ENCODE assay signal across 8 cellular contexts in genomic region chr6:13355969-13356368, GRCh38. TPM values are rescaled to one million over a fixed set of nuclear protein-coding genes. Genes with fewer than 3 reads are reported as not detected.
A peak's percentile ranks its signal among the peaks of the same experiment; 100 is the strongest.
DNase-seq lines count a peak whose midpoint lies in the region; ATAC-seq and TF ChIP-seq lines count a peak whose summit lies in the region.

No MANE protein-coding gene starts in this region.

- H3K27ac ChIP-seq in stomach (peak overlapping the region in 4 of 5 donors; percentile 54 to 74 (median 64)), left lung (peak overlapping the region in 1 of 2 donors; percentile 51)

- peak; percentile 88 for ATAC-seq in GM19468 (IDR thresholded peaks at IDR 0.05; ENCODE audit: extremely low read depth, unreplicated experiment)
- ATAC-seq in HG03460 (IDR thresholded peaks at IDR 0.05; ENCODE audit: unreplicated experiment): peak; percentile 87
- no peak for ATAC-seq in sciatic nerve
- no peak for ATAC-seq in left lung

- H3K27ac Mint-ChIP-seq in activated naive CD4-positive, alpha-beta T cell treated with anti-CD3 and anti-CD28 coated beads, Interleukin-2, amount 50 U/mL, for 24 hours: peak overlapping the region; percentile 98

- H3K4me1 Mint-ChIP-seq in activated naive CD4-positive, alpha-beta T cell treated with anti-CD3 and anti-CD28 coated beads, Interleukin-2, amount 50 U/mL, for 24 hours: peaks cover 52% of the 10 kb centered on the region

- peaks cover 3% of the 10 kb centered on the region for H3K36me3 ChIP-seq in GM06990 (ENCODE audit: control insufficient read depth, insufficient read depth, low read length)
- H3K36me3 ChIP-seq in stomach: peaks cover 0 to 3% (median 0%) of the 10 kb centered on the region in 4 donors
- no peaks in the 10 kb centered on the region for H3K36me3 ChIP-seq in left lung

- H3K27me3 Mint-ChIP-seq in activated naive CD4-positive, alpha-beta T cell treated with anti-CD3 and anti-CD28 coated beads, Interleukin-2, amount 50 U/mL, for 24 hours: no peaks in the 10 kb centered on the region

- H3K9me3 Mint-ChIP-seq in activated naive CD4-positive, alpha-beta T cell treated with anti-CD3 and anti-CD28 coated beads, Interleukin-2, amount 50 U/mL, for 24 hours: no peaks in the 10 kb centered on the region

- H3K36me3 Mint-ChIP-seq in activated naive CD4-positive, alpha-beta T cell treated with anti-CD3 and anti-CD28 coated beads, Interleukin-2, amount 50 U/mL, for 24 hours: peaks cover 1% of the 10 kb centered on the region

- H3K4me3 ChIP-seq in GM06990 (replicated peaks; ENCODE audit: low read depth, low read length): peak overlapping the region; percentile 45
- H3K4me3 ChIP-seq in stomach: no peak overlapping the region
- H3K4me3 ChIP-seq in left lung: no peak overlapping the region

- no peaks in the 10 kb centered on the region for H3K27me3 ChIP-seq in GM06990 (replicated peaks; ENCODE audit: control insufficient read depth, insufficient read depth, low read length)
- no peaks in the 10 kb centered on the region for H3K27me3 ChIP-seq in stomach
- no peaks in the 10 kb centered on the region for H3K27me3 ChIP-seq in left lung

- H3K4me3 Mint-ChIP-seq in activated naive CD4-positive, alpha-beta T cell treated with anti-CD3 and anti-CD28 coated beads, Interleukin-2, amount 50 U/mL, for 24 hours: peak overlapping the region; percentile 77

- TF ChIP-seq CTCF in GM06990 (IDR thresholded peaks at IDR 0.05; ENCODE audit: insufficient read depth, low read length, poor library complexity, severe bottlenecking) (no peak), stomach (IDR thresholded peaks at IDR 0.05) (no peak), left lung (IDR thresholded peaks at IDR 0.05) (no peak)

- H3K4me1 ChIP-seq in stomach (peaks cover 13 to 27% (median 21%) of the 10 kb centered on the region in 4 donors), left lung (peaks cover 19 to 23% of the 10 kb centered on the region in 2 donors)

- 62 to 85% (median 75%) methylated on average over 3 of the region's 3 CpGs for WGBS in stomach, 5 donors

- H3K9me3 ChIP-seq in stomach (no peaks in the 10 kb centered on the region), left lung (no peaks in the 10 kb centered on the region)

- intact Hi-C loops in stomach (cut with DNase I; ENCODE audit: low total_unique reads): no loop called here
- intact Hi-C loops in sciatic nerve (cut with DNase I): no loop called here
- intact Hi-C loops in left lung (cut with DNase I): no loop called here

- TF ChIP-seq EP300 in stomach (IDR thresholded peaks at IDR 0.05): no peak

- no peak for TF ChIP-seq POLR2A in stomach (IDR thresholded peaks at IDR 0.05)

- DNase-seq in GM06990 (ENCODE audit: extremely low read depth, insufficient read length) (peak; percentile 84), stomach (no peak), sciatic nerve (ENCODE audit: low spot score) (no peak), DMS 273 (lab: John Stamatoyannopoulos, UW; ENCODE audit: unreplicated experiment) (no peak), left lung (no peak)

RNA-seq across cellular contexts. Expression of gene TBC1D7, which starts 27.6 kb away (rescaled TPM):
- total RNA-seq in stomach (10 to 100 TPM in 1 of 5 donors, 1 to 10 TPM in 3, not detected in 1; 2.7 to 20.4 (median 7.5) TPM), sciatic nerve (10.2 TPM), left lung (10 to 100 TPM; 18.3 to 20.2 TPM)
- polyA plus RNA-seq in stomach: 10 to 100 TPM in 2 of 3 donors, 1 to 10 TPM in 1; 8.2 to 15.3 (median 10.2) TPM

Comparison
In these comparisons a context has a peak if more than half of its experiments do, and no peak if none do; other contexts are left out.
1. ATAC-seq: peak in GM19468 (single experiment) and HG03460 (single experiment); none in sciatic nerve (single experiment) and left lung (single experiment).